Comparison of ENCODE assay signal across 19 cellular contexts in the genomic region with DNA sequence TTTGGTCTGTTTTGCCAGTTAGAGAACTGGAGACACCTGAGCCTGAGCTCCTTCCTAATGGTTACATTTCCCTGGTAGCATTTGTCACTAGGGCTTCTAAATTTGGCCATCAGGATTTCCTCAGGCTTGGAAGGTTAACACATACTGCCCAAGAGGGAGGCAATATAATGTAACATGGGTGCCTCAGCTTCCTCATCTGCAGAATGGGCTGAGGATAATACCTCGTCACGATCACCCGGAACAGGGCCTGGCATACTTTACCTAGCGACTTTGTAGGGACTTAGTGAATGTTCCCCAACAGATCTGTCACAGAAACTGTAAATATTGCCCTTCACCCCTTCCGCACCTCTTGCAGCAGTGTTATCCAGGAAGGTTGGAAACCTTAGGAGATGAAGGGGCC. TPM values are rescaled to one million over a fixed set of nuclear protein-coding genes. Genes with fewer than 3 reads are reported as not detected.
"Had no signal": no experiment of that assay in that cellular context is flagged by ENCODE, and none has a peak within 500 bp of the region (broad histone marks: within the 10 kb centered on the region; RNA-seq: fewer than 3 reads in every experiment).

No MANE protein-coding gene starts in this region.

- ATAC-seq: activated naive CD4-positive, alpha-beta T cell treated with anti-CD3 and anti-CD28 coated beads, Interleukin-2, amount 50 U/mL, for 72 hours; activated T-cell treated with anti-CD3 and anti-CD28 coated beads, Interleukin-2, amount 50 U/mL, for 72 hours; effector memory CD8-positive, alpha-beta T cell; heart right ventricle; stimulated activated naive CD8-positive, alpha-beta T cell treated with anti-CD3 and anti-CD28 coated beads, Interleukin-15, amount 100 ng/mL, for 72 hours had no signal

- H3K4me3 Mint-ChIP-seq: activated T-cell treated with anti-CD3 and anti-CD28 coated beads, Interleukin-2, amount 50 U/mL, for 72 hours; effector memory CD8-positive, alpha-beta T cell; immature natural killer cell; memory B cell; nephron; stimulated activated naive CD8-positive, alpha-beta T cell treated with anti-CD3 and anti-CD28 coated beads, Interleukin-15, amount 100 ng/mL, for 72 hours had no signal

- H3K4me1 Mint-ChIP-seq: nephron had no signal

- H3K9me3 Mint-ChIP-seq: activated naive CD4-positive, alpha-beta T cell treated with anti-CD3 and anti-CD28 coated beads, Interleukin-2, amount 50 U/mL, for 72 hours; activated T-cell treated with anti-CD3 and anti-CD28 coated beads, Interleukin-2, amount 50 U/mL, for 72 hours; effector memory CD8-positive, alpha-beta T cell; immature natural killer cell; memory B cell; nephron; stimulated activated naive CD8-positive, alpha-beta T cell treated with anti-CD3 and anti-CD28 coated beads, Interleukin-15, amount 100 ng/mL, for 72 hours had no signal

- H3K27me3 Mint-ChIP-seq: effector memory CD8-positive, alpha-beta T cell; memory B cell; progenitor cell of endocrine pancreas; stimulated activated naive CD8-positive, alpha-beta T cell treated with anti-CD3 and anti-CD28 coated beads, Interleukin-15, amount 100 ng/mL, for 72 hours had no signal

- H3K9me3 ChIP-seq: esophagus squamous epithelium, heart right ventricle, suprapubic skin, transverse colon, vagina had no signal

- DNase-seq: activated CD4-positive, alpha-beta T cell treated with anti-CD3 and anti-CD28 coated beads for 1 hour; activated T-cell treated with anti-CD3 and anti-CD28 coated beads, Interleukin-2, amount 50 U/mL, for 72 hours; amniotic stem cell; effector memory CD8-positive, alpha-beta T cell; esophagus squamous epithelium; heart right ventricle; immature natural killer cell; kidney glomerular epithelial cell; nucleus accumbens; stimulated activated CD4-positive, alpha-beta T cell treated with anti-CD3 and anti-CD28 coated beads, Interleukin-2, amount 100 ng/mL, for 48 hours; stimulated activated naive CD8-positive, alpha-beta T cell treated with anti-CD3 and anti-CD28 coated beads, Interleukin-15, amount 100 ng/mL, for 72 hours; T-helper 2 cell; transverse colon had no signal

- H3K27ac Mint-ChIP-seq: activated naive CD4-positive, alpha-beta T cell treated with anti-CD3 and anti-CD28 coated beads, Interleukin-2, amount 50 U/mL, for 72 hours; activated T-cell treated with anti-CD3 and anti-CD28 coated beads, Interleukin-2, amount 50 U/mL, for 72 hours; effector memory CD8-positive, alpha-beta T cell; immature natural killer cell; memory B cell; nephron; progenitor cell of endocrine pancreas; stimulated activated naive CD8-positive, alpha-beta T cell treated with anti-CD3 and anti-CD28 coated beads, Interleukin-15, amount 100 ng/mL, for 72 hours had no signal

RNA-seq across cellular contexts. Expression of a gene that starts 25.1 kb away (rescaled TPM):
- total RNA-seq: vagina had no signal
- polyA plus RNA-seq: immature natural killer cell had no signal
